ENCODE assay signal across 10 cellular contexts in the genomic region with DNA sequence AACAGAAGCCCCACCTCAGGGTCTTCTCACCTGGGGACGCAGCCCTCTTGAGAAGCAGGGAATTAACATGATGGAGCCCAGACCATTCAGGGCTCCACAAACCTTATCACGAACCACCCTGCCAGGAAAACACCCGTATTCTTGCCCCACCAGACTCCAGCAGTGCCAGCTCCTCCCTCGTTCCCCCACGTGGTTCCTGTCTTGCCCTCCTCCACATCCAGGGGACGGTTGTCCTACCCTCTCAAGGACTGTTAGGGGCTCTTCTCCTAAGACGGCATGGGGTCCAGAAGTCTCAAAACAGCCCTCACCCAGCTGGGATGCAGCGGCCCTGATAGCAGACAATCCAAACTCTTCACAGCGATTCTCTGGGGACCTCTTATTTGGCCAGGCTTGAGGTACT.
DNase-seq lines count a peak whose midpoint lies in the region; ATAC-seq and TF ChIP-seq lines count a peak whose summit lies in the region.
"Had no signal": no experiment of that assay in that cellular context is flagged by ENCODE, and none has a peak within 500 bp of the region (broad histone marks: within the 10 kb centered on the region; RNA-seq: fewer than 3 reads in every experiment).

No MANE protein-coding gene starts in this region.

- H3K23ac ChIP-seq in H9 (ENCODE audit: insufficient read length, low read depth, low read length), result no peak overlapping the region

- peaks cover 29 to 80% (median 66%) of the 10 kb centered on the region in 10 experiments for H3K4me1 ChIP-seq in BLaER1 treated with 17β-estradiol and CSF1 and Interleukin-3, amounts not matched to agents 10 nM and 100 nM
- H3K4me1 ChIP-seq in H9 (ENCODE audit: insufficient read depth, low read length) (no peaks in the 10 kb centered on the region), endodermal cell (ENCODE audit: control insufficient read depth, insufficient read depth, low read length) (no peaks in the 10 kb centered on the region)

- H4K91ac ChIP-seq in H9 (ENCODE audit: insufficient read length, low read depth, low read length), result no peak overlapping the region

- TF ChIP-seq CTCF in H9 (conservative IDR thresholded peaks at IDR 0.05) (no peak), endodermal cell (conservative IDR thresholded peaks at IDR 0.05) (no peak)

- peak overlapping the region in 10 of 11 experiments; percentile 18 to 97 (median 69); a peak in 18 of 22 replicates for H3K4me2 ChIP-seq in BLaER1 treated with 17β-estradiol and CSF1 and Interleukin-3, amounts not matched to agents 10 nM and 100 nM
- no peak overlapping the region for H3K4me2 ChIP-seq in H9 (ENCODE audit: insufficient read depth, insufficient read length, low read length)

- 0 out of 22 replicates have a peak overlapping the region, but pooled peaks of 2 of the 11 experiments have one; percentile 18 to 27 for H3K9ac ChIP-seq in BLaER1 treated with 17β-estradiol and CSF1 and Interleukin-3, amounts not matched to agents 10 nM and 100 nM
- H3K9ac ChIP-seq in H9 (ENCODE audit: extremely low read depth, insufficient read length, low read length) (no peak overlapping the region), endodermal cell (ENCODE audit: extremely low read depth, low read length, poor library complexity, severe bottlenecking) (no peak overlapping the region)

- H4K20me1 ChIP-seq in BLaER1 treated with 17β-estradiol and CSF1 and Interleukin-3, amounts not matched to agents 10 nM and 100 nM, result 0 out of 22 replicates have a peak, but pooled peaks cover 0 to 4% (median 0%) of the 10 kb centered on the region in 11 experiments
- H4K20me1 ChIP-seq in H9 (ENCODE audit: control insufficient read depth, insufficient read depth, insufficient read length), result no peaks in the 10 kb centered on the region

- H3K4me3 Mint-ChIP-seq in H9 (no peak overlapping the region), endodermal cell (no peak overlapping the region)
- H3K4me3 Mint-ChIP-seq: CD4-positive, CD25-positive, alpha-beta regulatory T cell had no signal

- no peak overlapping the region for H2BK15ac ChIP-seq in H9 (ENCODE audit: low read depth, low read length)

- H3K27ac Mint-ChIP-seq in H9 (peak overlapping the region in 2 of 3 experiments; percentile 17 to 65; a peak in 2 of 7 replicates), endodermal cell (no peak overlapping the region)

- no peak for ATAC-seq in HG03378 (IDR thresholded peaks at IDR 0.05; ENCODE audit: unreplicated experiment)

- DNase-seq in AG20443 (ENCODE audit: low spot score), result peak; percentile 5
- no peak for DNase-seq in H9
- peak; percentile 15 for DNase-seq in endodermal cell
- DNase-seq in NAMALWA (ENCODE audit: low spot score), result no peak
- no peak for DNase-seq in SIG-M5 treated with dmso at 0.1 percent for 504 hours (lab: John Stamatoyannopoulos, UW; ENCODE audit: unreplicated experiment)
- DNase-seq: CD4-positive, CD25-positive, alpha-beta regulatory T cell; DMS53; KBM-7 had no signal

- no peaks in the 10 kb centered on the region for H3K23me2 ChIP-seq in H9 (ENCODE audit: insufficient read length, low read depth, low read length, poor library complexity, severe bottlenecking)

- H3K27ac ChIP-seq in BLaER1 treated with 17β-estradiol and CSF1 and Interleukin-3, amounts not matched to agents 10 nM and 100 nM, result peak overlapping the region in 3 of 11 experiments; percentile 9 to 31 (median 28); a peak in 3 of 22 replicates
- no peak overlapping the region for H3K27ac ChIP-seq in H9 (ENCODE audit: insufficient read length, low read depth, low read length)
- H3K27ac ChIP-seq in endodermal cell (ENCODE audit: low read depth, low read length), result no peak overlapping the region

- no peak overlapping the region for H2BK20ac ChIP-seq in H9 (ENCODE audit: low read depth, low read length, poor library complexity, severe bottlenecking)

- no peak overlapping the region for H2BK12ac ChIP-seq in H9 (ENCODE audit: insufficient read length, low read depth, low read length)

- H3K4ac ChIP-seq in H9 (ENCODE audit: low read depth, low read length), result no peak overlapping the region

- no CpG with 5 or more reads among the region's 9 CpGs for WGBS in H9 (ENCODE audit: extremely low coverage, insufficient read length, low lambda C conversion rate)
- 84 to 88% methylated on average over 3 to 9 of the region's 9 CpGs for WGBS in endodermal cell (ENCODE audit: insufficient coverage in 1 of 2, insufficient read length in 1 of 2), 2 experiments

- H2BK5ac ChIP-seq in H9 (ENCODE audit: insufficient read length, low read length), result no peak overlapping the region

- no peaks in the 10 kb centered on the region for H3K36me3 ChIP-seq in BLaER1 treated with 17β-estradiol and CSF1 and Interleukin-3, amounts not matched to agents 10 nM and 100 nM
- no peaks in the 10 kb centered on the region for H3K36me3 ChIP-seq in endodermal cell (ENCODE audit: control insufficient read depth, insufficient read depth, low read length)

- H3K4me3 ChIP-seq in BLaER1 treated with 17β-estradiol and CSF1 and Interleukin-3, amounts not matched to agents 10 nM and 100 nM, result no peak overlapping the region
- no peak overlapping the region for H3K4me3 ChIP-seq in endodermal cell (ENCODE audit: low read length)

- H4K5ac ChIP-seq in H9 (ENCODE audit: insufficient read length, low read depth, low read length), result no peak overlapping the region

- H3K36me3 Mint-ChIP-seq in H9 (ENCODE audit: insufficient read depth in 1 of 3, low read depth in 3 of 3) (peaks cover 0 to 5% (median 0%) of the 10 kb centered on the region in 3 experiments; a peak in 1 of 7 replicates), endodermal cell (ENCODE audit: low read depth) (no peaks in the 10 kb centered on the region)
- H3K36me3 Mint-ChIP-seq: CD4-positive, CD25-positive, alpha-beta regulatory T cell had no signal

- peaks cover 11 to 24% of the 10 kb centered on the region in 2 experiments for H3K4me1 Mint-ChIP-seq in H9
- no peaks in the 10 kb centered on the region for H3K4me1 Mint-ChIP-seq in endodermal cell
- H3K4me1 Mint-ChIP-seq: CD4-positive, CD25-positive, alpha-beta regulatory T cell had no signal

- no peaks in the 10 kb centered on the region for H3K79me1 ChIP-seq in H9 (ENCODE audit: insufficient read depth, low read depth, low read length, poor library complexity, severe bottlenecking)

- H3K27me3 ChIP-seq in BLaER1 treated with 17β-estradiol and CSF1 and Interleukin-3, amounts not matched to agents 10 nM and 100 nM, result peaks cover 0 to 64% (median 0%) of the 10 kb centered on the region in 11 experiments; a peak in 6 of 22 replicates
- H3K27me3 ChIP-seq in H9 (ENCODE audit: insufficient read depth, low read length), result no peaks in the 10 kb centered on the region
- H3K27me3 ChIP-seq in endodermal cell (ENCODE audit: control insufficient read depth, insufficient read depth, low read length, poor library complexity, severe bottlenecking), result no peaks in the 10 kb centered on the region

- H3K9me3 ChIP-seq in BLaER1 treated with 17β-estradiol and CSF1 and Interleukin-3, amounts not matched to agents 10 nM and 100 nM (replicated peaks in 1 of 11), result no peaks in the 10 kb centered on the region
- H3K9me3 ChIP-seq in H9 (ENCODE audit: control insufficient read depth, low read depth, low read length), result no peaks in the 10 kb centered on the region
- peaks cover 4% of the 10 kb centered on the region for H3K9me3 ChIP-seq in endodermal cell (ENCODE audit: control insufficient read depth, low read length)

- no peak overlapping the region for H4K8ac ChIP-seq in H9 (replicated peaks; ENCODE audit: insufficient read length, low read depth, low read length)

- H3K9me3 Mint-ChIP-seq in H9 (peaks cover 0 to 11% of the 10 kb centered on the region in 2 experiments; a peak in 3 of 5 replicates), endodermal cell (peaks cover 4% of the 10 kb centered on the region)
- H3K9me3 Mint-ChIP-seq: CD4-positive, CD25-positive, alpha-beta regulatory T cell had no signal

- H3K27me3 Mint-ChIP-seq in H9 (ENCODE audit: low read depth) (peaks cover 5% of the 10 kb centered on the region), endodermal cell (ENCODE audit: insufficient read depth) (peaks cover 3% of the 10 kb centered on the region)

- H3K18ac ChIP-seq in H9 (ENCODE audit: insufficient read length, low read depth, low read length), result no peak overlapping the region

- H3T11ph ChIP-seq in H9 (ENCODE audit: low read length), result no peak overlapping the region

- H3K14ac ChIP-seq in H9 (ENCODE audit: insufficient read depth, low read length), result no peak overlapping the region

- H3K79me2 ChIP-seq in H9 (ENCODE audit: insufficient read depth, low read length), result no peaks in the 10 kb centered on the region

- H2BK120ac ChIP-seq in H9 (ENCODE audit: low read depth, low read length, poor library complexity, severe bottlenecking), result no peak overlapping the region

- H2AFZ ChIP-seq in H9 (ENCODE audit: low read length), result no peak overlapping the region

- no peak overlapping the region for H2AK5ac ChIP-seq in H9 (ENCODE audit: insufficient read length, low read length)

- no peak overlapping the region for H3K56ac ChIP-seq in H9 (ENCODE audit: insufficient read length, low read depth, low read length)

Comparison
In these comparisons a context has a peak if more than half of its experiments do, and no peak if none do; other contexts are left out.
1. DNase-seq: peak in AG20443 (single experiment) and endodermal cell (single experiment); none in H9 (single experiment), NAMALWA (single experiment) and SIG-M5 treated with dmso at 0.1 percent for 504 hours (single experiment).